In genomic region chr14:43471595-43471994, GRCh38 we compare ENCODE assay signal across 24 cellular contexts.
"Had no signal": no experiment of that assay in that cellular context is flagged by ENCODE, and none has a peak within 500 bp of the region (broad histone marks: within the 10 kb centered on the region; RNA-seq: fewer than 3 reads in every experiment).

No MANE protein-coding gene starts in this region.

- H3K36me3 Mint-ChIP-seq: activated naive CD4-positive, alpha-beta T cell treated with anti-CD3 and anti-CD28 coated beads, Interleukin-2, amount 50 U/mL, for 72 hours had no signal

- H3K27me3 Mint-ChIP-seq: activated CD4-positive, alpha-beta T cell treated with anti-CD3 and anti-CD28 coated beads for 36 hours; natural killer cell treated with Interleukin-12 subunit alpha and Interleukin-12 subunit beta and Interleukin-15 and Interleukin-18, amount 100 ng/mL, for 72 hours had no signal

- H3K36me3 ChIP-seq: breast epithelium, esophagus squamous epithelium, left ventricle myocardium inferior, pancreas, right atrium auricular region, transverse colon had no signal

- ATAC-seq: activated CD4-positive, alpha-beta T cell treated with anti-CD3 and anti-CD28 coated beads for 36 hours; activated naive CD4-positive, alpha-beta T cell treated with anti-CD3 and anti-CD28 coated beads, Interleukin-2, amount 50 U/mL, for 72 hours; activated T-cell treated with anti-CD3 and anti-CD28 coated beads, Interleukin-2, amount 50 U/mL, for 72 hours; mucosa of descending colon; natural killer cell treated with Interleukin-12 subunit alpha and Interleukin-12 subunit beta and Interleukin-15 and Interleukin-18, amount 100 ng/mL, for 72 hours; pancreas; psoas muscle; stimulated activated naive CD8-positive, alpha-beta T cell treated with anti-CD3 and anti-CD28 coated beads, Interleukin-15, Interleukin-2, amounts not matched to agents 100 U/mL and 50 U/mL, for 24 hours had no signal

- H3K9me3 ChIP-seq: breast epithelium, esophagus squamous epithelium, mucosa of descending colon, pancreas, psoas muscle, right atrium auricular region, testis, transverse colon had no signal

- H3K4me3 Mint-ChIP-seq: activated CD4-positive, alpha-beta T cell treated with anti-CD3 and anti-CD28 coated beads for 36 hours; activated T-cell treated with anti-CD3 and anti-CD28 coated beads, Interleukin-2, amount 50 U/mL, for 72 hours; natural killer cell treated with Interleukin-12 subunit alpha and Interleukin-12 subunit beta and Interleukin-15 and Interleukin-18, amount 100 ng/mL, for 72 hours; T-helper 2 cell treated with Interferon-gamma antibody and Interleukin-4, amounts not matched to agents 5 μg/mL and 100 μg/mL, for 36 hours had no signal

- H3K27me3 ChIP-seq: breast epithelium, esophagus squamous epithelium, pancreas, right atrium auricular region, testis, transverse colon had no signal

- H3K4me1 Mint-ChIP-seq: activated CD4-positive, alpha-beta T cell treated with anti-CD3 and anti-CD28 coated beads for 36 hours had no signal

- H3K27ac Mint-ChIP-seq: activated CD4-positive, alpha-beta T cell treated with anti-CD3 and anti-CD28 coated beads for 36 hours; activated naive CD4-positive, alpha-beta T cell treated with anti-CD3 and anti-CD28 coated beads, Interleukin-2, amount 50 U/mL, for 72 hours; activated T-cell treated with anti-CD3 and anti-CD28 coated beads, Interleukin-2, amount 50 U/mL, for 72 hours; natural killer cell treated with Interleukin-12 subunit alpha and Interleukin-12 subunit beta and Interleukin-15 and Interleukin-18, amount 100 ng/mL, for 72 hours; T-helper 2 cell treated with Interferon-gamma antibody and Interleukin-4, amounts not matched to agents 5 μg/mL and 100 μg/mL, for 36 hours had no signal

- DNase-seq: activated CD4-positive, alpha-beta T cell treated with anti-CD3 and anti-CD28 coated beads for 36 hours; activated CD4-positive, alpha-beta T cell treated with anti-CD3 and anti-CD28 coated beads, Interleukin-2, amount 50 U/mL, for 4 hours; activated CD4-positive, CD25-positive, alpha-beta regulatory T cell; activated naive CD4-positive, alpha-beta T cell; activated T-cell treated with anti-CD3 and anti-CD28 coated beads for 4 hours; activated T-cell treated with anti-CD3 and anti-CD28 coated beads, Interleukin-2, amount 50 U/mL, for 72 hours; central memory CD4-positive, alpha-beta T cell; esophagus squamous epithelium; islet precursor cell; left ventricle myocardium inferior; mucosa of descending colon; nucleus accumbens; pancreas; psoas muscle; stimulated activated naive CD8-positive, alpha-beta T cell treated with anti-CD3 and anti-CD28 coated beads, Interleukin-15, Interleukin-2, amounts not matched to agents 100 U/mL and 50 U/mL, for 24 hours; testis; transverse colon had no signal

- H3K4me1 ChIP-seq: breast epithelium, esophagus squamous epithelium, left ventricle myocardium inferior, pancreas, psoas muscle, right atrium auricular region, testis, transverse colon had no signal

- H3K4me3 ChIP-seq: breast epithelium, esophagus squamous epithelium, left ventricle myocardium inferior, lung, mucosa of descending colon, pancreas, psoas muscle, right atrium auricular region, testis, transverse colon had no signal

- H3K27ac ChIP-seq: breast epithelium, epithelial cell of prostate, esophagus squamous epithelium, left ventricle myocardium inferior, pancreas, psoas muscle, right atrium auricular region, testis, transverse colon had no signal
